In genomic region chr21:42609806-42610205, GRCh38 we compare ENCODE assay signal across 10 cellular contexts. TPM values are rescaled to one million over a fixed set of nuclear protein-coding genes. Genes with fewer than 3 reads are reported as not detected.
DNase-seq lines count a peak whose midpoint lies in the region; ATAC-seq, FAIRE-seq and TF ChIP-seq lines count a peak whose summit lies in the region.
"Had no signal": no experiment of that assay in that cellular context is flagged by ENCODE, and none has a peak within 500 bp of the region (broad histone marks: within the 10 kb centered on the region; RNA-seq: fewer than 3 reads in every experiment).

No MANE protein-coding gene starts in this region.

- H2AFZ ChIP-seq in DND-41 (ENCODE audit: low read depth, low read length) (no peak overlapping the region), IMR-90 (replicated peaks; ENCODE audit: low read length, poor library complexity) (no peak overlapping the region), PC-9 (no peak overlapping the region)

- H4K20me1 ChIP-seq in DND-41 (ENCODE audit: insufficient read depth, low read length) (peaks cover 5% of the 10 kb centered on the region; the same call in 1 of the 2 replicates), IMR-90 (ENCODE audit: insufficient read depth, low read length) (no peaks in the 10 kb centered on the region), PC-9 (ENCODE audit: insufficient read depth) (no peaks in the 10 kb centered on the region)

- 86% methylated on average over 1 of the region's 2 CpGs; no CpG with 5 or more reads in 1 of the 2 experiments for WGBS in IMR-90 (ENCODE audit: extremely low coverage in 2 of 2, insufficient read length in 1 of 2), 2 experiments
- WGBS in thyroid gland, 2 donors = 93 to 100% methylated on average over 2 of the region's 2 CpGs

- dilution Hi-C loops in IMR-90 (cut with HindIII; ENCODE audit: low sequenced_read_pairs, unreplicated experiment) = no loop called here

- intact Hi-C loops in IMR-90 (cut with micrococcal nuclease) = no loop called here
- intact Hi-C loops in PC-9 (cut with micrococcal nuclease; ENCODE audit: unreplicated experiment) = no loop called here
- intact Hi-C loops in thyroid gland (cut with DNase I) = no loop called here

- no peak overlapping the region for H3K9ac ChIP-seq in DND-41 (ENCODE audit: low read depth, low read length)
- H3K9ac ChIP-seq in IMR-90 (ENCODE audit: low read depth, low read length) = no peak overlapping the region

- H2BK20ac ChIP-seq in IMR-90 (ENCODE audit: low read depth, low read length) = no peak overlapping the region

- no peak for TF ChIP-seq CTCF in DND-41 (IDR thresholded peaks at IDR 0.05; ENCODE audit: borderline replicate concordance, extremely low read depth, low read length, poor library complexity, severe bottlenecking)
- no peak for TF ChIP-seq CTCF in IMR-90 (conservative IDR thresholded peaks at IDR 0.05; ENCODE audit: low read depth, low read length)
- no peak for TF ChIP-seq CTCF in PC-9 (conservative IDR thresholded peaks at IDR 0.05)
- TF ChIP-seq CTCF in thyroid gland (IDR thresholded peaks at IDR 0.05) = no peak

- no peak overlapping the region for H2BK120ac ChIP-seq in IMR-90 (ENCODE audit: low read depth, low read length)

- in situ Hi-C loops in IMR-90 (cut with MboI; ENCODE audit: low sequenced_read_pairs) = loop anchor here (5.0 kb wide), 1 partner anchor 217 kb away; no protein-coding TSS in a partner anchor

- no peaks in the 10 kb centered on the region for H3K79me1 ChIP-seq in IMR-90 (ENCODE audit: low read depth in 1 of 2, low read length in 2 of 2)

- H3F3A ChIP-seq in PC-9 (ENCODE audit: insufficient read depth, low read depth) = no peaks in the 10 kb centered on the region

- H2BK15ac ChIP-seq in IMR-90 (ENCODE audit: low read depth, low read length) = no peak overlapping the region

- H3K27me3 ChIP-seq in DND-41 (ENCODE audit: insufficient read depth, low read length, poor library complexity) = no peaks in the 10 kb centered on the region
- peaks cover 3% of the 10 kb centered on the region; the same call in 1 of the 2 replicates for H3K27me3 ChIP-seq in IMR-90 (ENCODE audit: control insufficient read depth, insufficient read depth, low read length)
- no peaks in the 10 kb centered on the region for H3K27me3 ChIP-seq in PC-9 (ENCODE audit: insufficient read depth, low read depth)
- H3K27me3 ChIP-seq in thyroid gland = no peaks in the 10 kb centered on the region

- POLR2A ChIA-PET in IMR-90 (lab: Charles Lee; ENCODE audit: unreplicated experiment) = no interaction called here
- POLR2A ChIA-PET in PC-9 (lab: Charles Lee; ENCODE audit: unreplicated experiment) = no interaction called here

- DNase-seq in DND-41 = peak; percentile 28
- no peak for DNase-seq in IMR-90
- DNase-seq in activated T-cell treated with anti-CD3 and anti-CD28 coated beads, Interleukin-2, amount 50 U/mL, for 48 hours = peak; percentile 58 to 70
- peak; percentile 45 for DNase-seq in stimulated activated CD4-positive, alpha-beta T cell treated with anti-CD3 and anti-CD28 coated beads, Interleukin-15, amount 100 ng/mL, for 48 hours (ENCODE audit: low read depth in 2 of 2)
- no peak for DNase-seq in PC-9
- no peak for DNase-seq in thyroid gland
- DNase-seq in H54 (ENCODE audit: insufficient read length, low spot score) = no peak
- DNase-seq: DMS153; NK-92 treated with Interleukin-12 subunit alpha and Interleukin-12 subunit beta, amount 100 ng/mL, for 24 hours had no signal

- no peak for FAIRE-seq in H54 (lab: Jason Lieb, UNC)

- ATAC-seq in DND-41 (ENCODE audit: insufficient read depth, low read depth) (no peak), IMR-90 (ENCODE audit: low read depth) (no peak), HG03045 (IDR thresholded peaks at IDR 0.05; ENCODE audit: unreplicated experiment) (no peak)

- H3K27ac ChIP-seq in DND-41 (ENCODE audit: low read length) (no peak overlapping the region), IMR-90 (ENCODE audit: insufficient read depth, low read length) (no peak overlapping the region), PC-9 (no peak overlapping the region), thyroid gland (no peak overlapping the region)

- no peak overlapping the region for H3K4ac ChIP-seq in IMR-90 (ENCODE audit: low read depth, low read length)

- H3K36me3 ChIP-seq in DND-41 (ENCODE audit: insufficient read depth, low read length) (no peaks in the 10 kb centered on the region), IMR-90 (ENCODE audit: control insufficient read depth, insufficient read depth, low read length) (no peaks in the 10 kb centered on the region), PC-9 (ENCODE audit: low read depth) (no peaks in the 10 kb centered on the region), thyroid gland (no peaks in the 10 kb centered on the region)

- no peak overlapping the region for H3K23ac ChIP-seq in IMR-90 (ENCODE audit: low read depth, low read length)

- H3K79me2 ChIP-seq in DND-41 (ENCODE audit: insufficient read depth, low read length) (no peaks in the 10 kb centered on the region), PC-9 (ENCODE audit: low read depth) (no peaks in the 10 kb centered on the region)

- H2BK5ac ChIP-seq in IMR-90 (ENCODE audit: low read depth, low read length, poor library complexity, severe bottlenecking) = no peak overlapping the region

- TF ChIP-seq POLR2A in IMR-90 (IDR thresholded peaks at IDR 0.05; ENCODE audit: low read depth, low read length) = no peak
- no peak for TF ChIP-seq POLR2A in thyroid gland (IDR thresholded peaks at IDR 0.05)
- no peak for TF ChIP-seq POLR2A in H54 (IDR thresholded peaks at IDR 0.05; ENCODE audit: low read depth, low read length)

- H3K14ac ChIP-seq in IMR-90 (replicated peaks; ENCODE audit: low read depth, low read length) = no peak overlapping the region

- H2AK5ac ChIP-seq in IMR-90 (ENCODE audit: low read depth, low read length) = no peak overlapping the region

- BruUV-seq in IMR-90 (replicated peaks; lab: Mats Ljungman, UMichigan) = no TSS peak
- BruUV-seq in PC-9 (replicated peaks; lab: Mats Ljungman, UMichigan) = no TSS peak

- no peak overlapping the region for H4K91ac ChIP-seq in IMR-90 (ENCODE audit: insufficient read depth, low read depth, low read length)

- H2AK9ac ChIP-seq in IMR-90 (replicated peaks; ENCODE audit: low read depth, low read length, poor library complexity) = no peak overlapping the region

- H3K56ac ChIP-seq in IMR-90 (ENCODE audit: extremely low read depth, insufficient read depth, low read length) = no peak overlapping the region

- H3K9me1 ChIP-seq in IMR-90 (ENCODE audit: insufficient read depth, low read length) = no peaks in the 10 kb centered on the region

- no peak overlapping the region for H4K5ac ChIP-seq in IMR-90 (ENCODE audit: low read depth, low read length)

- no peak for TF ChIP-seq RAD21 in IMR-90 (IDR thresholded peaks at IDR 0.05; ENCODE audit: low read length)

- H3K4me3 ChIP-seq in DND-41 (ENCODE audit: low read depth in 1 of 2, low read length in 2 of 2) (no peak overlapping the region), IMR-90 (ENCODE audit: insufficient read depth, low read depth, low read length) (no peak overlapping the region), PC-9 (no peak overlapping the region), thyroid gland (replicated peaks in 1 of 3) (no peak overlapping the region)

- no peak overlapping the region for H3K18ac ChIP-seq in IMR-90 (ENCODE audit: low read depth, low read length)

- H3K9me3 ChIP-seq in DND-41 (ENCODE audit: insufficient read depth, low read length, severe bottlenecking) (peaks cover 7% of the 10 kb centered on the region), IMR-90 (ENCODE audit: control insufficient read depth, insufficient read depth, low read length) (peaks cover 10% of the 10 kb centered on the region), PC-9 (ENCODE audit: insufficient read depth, low read depth) (no peaks in the 10 kb centered on the region; the same call in 1 of the 2 replicates), thyroid gland (no peaks in the 10 kb centered on the region)

- CTCF ChIA-PET in IMR-90 (lab: Yijun Ruan, JAX) (no interaction called here), PC-9 (lab: Charles Lee) (no interaction called here)

- no peaks in the 10 kb centered on the region for H3K9me2 ChIP-seq in PC-9 (ENCODE audit: insufficient read depth)

- H4K8ac ChIP-seq in IMR-90 (ENCODE audit: low read depth in 2 of 2, low read length in 2 of 2) = no peak overlapping the region

- H3K4me2 ChIP-seq in DND-41 (ENCODE audit: insufficient read depth, low read length) = no peak overlapping the region
- no peak overlapping the region for H3K4me2 ChIP-seq in IMR-90 (ENCODE audit: low read depth, low read length)
- H3K4me2 ChIP-seq in PC-9 = no peak overlapping the region

- H3K4me1 ChIP-seq in DND-41 (ENCODE audit: insufficient read depth, low read length) (peaks cover 15% of the 10 kb centered on the region), IMR-90 (ENCODE audit: control insufficient read depth, insufficient read depth, low read length) (no peaks in the 10 kb centered on the region), PC-9 (replicated peaks; ENCODE audit: insufficient read depth) (no peaks in the 10 kb centered on the region), thyroid gland (peaks cover 0 to 8% of the 10 kb centered on the region in 2 donors)

TF ChIP-seq in IMR-90, 13 proteins besides CTCF, POLR2A, EP300 and RAD21:
- TF ChIP-seq USF2 (IDR thresholded peaks at IDR 0.05; ENCODE audit: low read depth, low read length) (peak; percentile 76), NFE2L2 (IDR thresholded peaks at IDR 0.05; ENCODE audit: low read depth, low read length) (no peak), CHD1 (IDR thresholded peaks at IDR 0.05; ENCODE audit: low read depth, low read length) (no peak)
TF ChIP-seq in IMR-90: peak in this region for 1.

RNA-seq across cellular contexts. Expression of gene PDE9A, which starts 43.6 kb away (rescaled TPM):
- 0.56 and 0.90 TPM in 2 replicates for total RNA-seq in IMR-90 (2012; rRNA removed)
- polyA plus RNA-seq in IMR-90 (2012; rRNA removed) = 0.89 and 1.1 TPM in 2 replicates
- 0.63 and 1.4 TPM in 2 replicates for polyA plus RNA-seq in IMR-90 (2012; cell fraction: cytosol; rRNA removed)
- polyA plus RNA-seq in IMR-90 (2012; cell fraction: nucleus; rRNA removed; ENCODE audit: low replicate concordance) = 0.84 and 1.3 TPM in 2 replicates
- total RNA-seq in PC-9 (2021) = 8.4 and 9.4 TPM in 2 replicates
- total RNA-seq in thyroid gland = 10 to 100 TPM in 2 of 4 donors, 1 to 10 TPM in 2; 6.9 to 13.0 (median 11.1) TPM

Comparison
In these comparisons a context has a peak if more than half of its experiments do, and no peak if none do; other contexts are left out.
1. DNase-seq: peak in DND-41 (single experiment), activated T-cell treated with anti-CD3 and anti-CD28 coated beads, Interleukin-2, amount 50 U/mL, for 48 hours (2 of 2) and stimulated activated CD4-positive, alpha-beta T cell treated with anti-CD3 and anti-CD28 coated beads, Interleukin-15, amount 100 ng/mL, for 48 hours (2 of 2); none in IMR-90 (single experiment), PC-9 (0 of 2), thyroid gland (0 of 2) and H54 (single experiment).